ENCODE assay signal across 18 cellular contexts in the genomic region with DNA sequence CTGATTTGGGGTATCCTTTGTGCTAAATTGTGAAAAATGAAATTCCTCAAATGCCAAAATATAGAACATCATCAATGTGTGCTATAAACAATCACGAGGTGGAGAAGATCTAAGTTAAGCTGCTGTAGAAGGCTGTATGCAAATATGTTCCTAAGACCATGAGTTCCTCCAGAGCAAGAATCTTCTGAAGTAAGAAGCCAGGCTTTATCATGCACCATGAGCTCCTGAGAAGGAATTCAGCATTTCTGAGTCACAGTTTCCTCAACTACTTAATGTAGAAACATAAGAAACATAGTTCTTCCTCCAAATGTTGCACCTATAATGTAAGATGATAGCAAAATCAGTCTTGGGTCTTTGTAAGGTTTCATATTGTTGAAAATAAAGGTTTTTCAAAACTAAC.
DNase-seq lines count a peak whose midpoint lies in the region; ATAC-seq, FAIRE-seq and TF ChIP-seq lines count a peak whose summit lies in the region.
"Had no signal": no experiment of that assay in that cellular context is flagged by ENCODE, and none has a peak within 500 bp of the region (broad histone marks: within the 10 kb centered on the region; RNA-seq: fewer than 3 reads in every experiment).

No MANE protein-coding gene starts in this region.

- H3K9ac ChIP-seq in GM23248, result no peak overlapping the region
- no peak overlapping the region for H3K9ac ChIP-seq in astrocyte (ENCODE audit: low read length)
- no peak overlapping the region for H3K9ac ChIP-seq in H9 (ENCODE audit: extremely low read depth, insufficient read length, low read length)

- H3K27ac ChIP-seq in GM23248 (no peak overlapping the region), astrocyte (ENCODE audit: low read depth, low read length) (no peak overlapping the region), H9 (ENCODE audit: insufficient read length, low read depth, low read length) (no peak overlapping the region)
- H3K27ac ChIP-seq: A549, SJCRH30 had no signal

- no peak overlapping the region for H4K8ac ChIP-seq in H9 (replicated peaks; ENCODE audit: insufficient read length, low read depth, low read length)

- H3K23me2 ChIP-seq in H9 (ENCODE audit: insufficient read length, low read depth, low read length, poor library complexity, severe bottlenecking), result no peaks in the 10 kb centered on the region

- no peak overlapping the region for H2AK5ac ChIP-seq in H9 (ENCODE audit: insufficient read length, low read length)

- H3K4me3 Mint-ChIP-seq in astrocyte (ENCODE audit: unreplicated experiment) (no peak overlapping the region), H9 (no peak overlapping the region)

- no peak for TF ChIP-seq CTCF in astrocyte (IDR thresholded peaks at IDR 0.05; ENCODE audit: insufficient read depth, low read depth, low read length)
- TF ChIP-seq CTCF in H9 (conservative IDR thresholded peaks at IDR 0.05), result no peak

- H3K14ac ChIP-seq in H9 (ENCODE audit: insufficient read depth, low read length), result no peak overlapping the region

- no peak overlapping the region for H3K18ac ChIP-seq in H9 (ENCODE audit: insufficient read length, low read depth, low read length)

- H4K20me1 ChIP-seq in GM23248 (ENCODE audit: insufficient read depth) (no peaks in the 10 kb centered on the region), astrocyte (ENCODE audit: insufficient read depth, low read length) (no peaks in the 10 kb centered on the region), H9 (ENCODE audit: control insufficient read depth, insufficient read depth, insufficient read length) (no peaks in the 10 kb centered on the region)

- H2AFZ ChIP-seq in GM23248, result no peak overlapping the region
- no peak overlapping the region for H2AFZ ChIP-seq in astrocyte (ENCODE audit: low read depth, low read length)
- no peak overlapping the region for H2AFZ ChIP-seq in H9 (ENCODE audit: low read length)

- no peak overlapping the region for H2BK120ac ChIP-seq in H9 (ENCODE audit: low read depth, low read length, poor library complexity, severe bottlenecking)

- peaks cover 13% of the 10 kb centered on the region for H3K4me1 Mint-ChIP-seq in astrocyte (ENCODE audit: low read depth, unreplicated experiment)
- peaks cover 14 to 15% of the 10 kb centered on the region in 2 experiments for H3K4me1 Mint-ChIP-seq in H9

- H3K9me3 ChIP-seq in GM23248 (ENCODE audit: low read depth), result no peaks in the 10 kb centered on the region
- no peaks in the 10 kb centered on the region for H3K9me3 ChIP-seq in astrocyte (ENCODE audit: insufficient read depth, low read depth, low read length)
- no peaks in the 10 kb centered on the region for H3K9me3 ChIP-seq in H9 (ENCODE audit: control insufficient read depth, low read depth, low read length)
- H3K9me3 ChIP-seq: A549, SJCRH30 had no signal

- H2BK20ac ChIP-seq in H9 (ENCODE audit: low read depth, low read length, poor library complexity, severe bottlenecking), result no peak overlapping the region

- H2BK15ac ChIP-seq in H9 (ENCODE audit: low read depth, low read length), result no peak overlapping the region

- FAIRE-seq in astrocyte (lab: Jason Lieb, UNC), result no peak
- FAIRE-seq: A549, GM12892, HepG2, RCC 7860 had no signal

- no peak for ATAC-seq in HG02588 (IDR thresholded peaks at IDR 0.05; ENCODE audit: unreplicated experiment)
- ATAC-seq: A549, HepG2 had no signal

- no peaks in the 10 kb centered on the region for H3K79me1 ChIP-seq in H9 (ENCODE audit: insufficient read depth, low read depth, low read length, poor library complexity, severe bottlenecking)

- no peak overlapping the region for H4K91ac ChIP-seq in H9 (ENCODE audit: insufficient read length, low read depth, low read length)

- no peaks in the 10 kb centered on the region for H3K79me2 ChIP-seq in GM23248 (ENCODE audit: insufficient read depth)
- no peaks in the 10 kb centered on the region for H3K79me2 ChIP-seq in astrocyte (ENCODE audit: insufficient read depth, low read length)
- H3K79me2 ChIP-seq in H9 (ENCODE audit: insufficient read depth, low read length), result no peaks in the 10 kb centered on the region

- no peak overlapping the region for H4K5ac ChIP-seq in H9 (ENCODE audit: insufficient read length, low read depth, low read length)

- H3K27me3 ChIP-seq in GM23248 (replicated peaks; ENCODE audit: insufficient read depth) (no peaks in the 10 kb centered on the region), astrocyte (ENCODE audit: insufficient read depth, low read length) (no peaks in the 10 kb centered on the region), H9 (ENCODE audit: insufficient read depth, low read length) (no peaks in the 10 kb centered on the region)
- H3K27me3 ChIP-seq: SJCRH30 had no signal

- H3T11ph ChIP-seq in H9 (ENCODE audit: low read length), result no peak overlapping the region

- H3K4me2 ChIP-seq in GM23248 (ENCODE audit: unreplicated experiment), result no peak overlapping the region
- H3K4me2 ChIP-seq in astrocyte (ENCODE audit: low read length), result peak overlapping the region; percentile 9
- no peak overlapping the region for H3K4me2 ChIP-seq in H9 (ENCODE audit: insufficient read depth, insufficient read length, low read length)
- H3K4me2 ChIP-seq: A549 had no signal

- no peak overlapping the region for H3K4ac ChIP-seq in H9 (ENCODE audit: low read depth, low read length)

- no peak overlapping the region for H2BK5ac ChIP-seq in H9 (ENCODE audit: insufficient read length, low read length)

- no peak overlapping the region for H3K27ac Mint-ChIP-seq in astrocyte (ENCODE audit: unreplicated experiment)
- H3K27ac Mint-ChIP-seq in H9, result no peak overlapping the region

- DNase-seq in GM23248, result peak; percentile 68
- DNase-seq in astrocyte (ENCODE audit: low read depth), result peak; percentile 61
- peak; percentile 11 for DNase-seq in fibroblast of peridontal ligament (ENCODE audit: extremely low read depth)
- DNase-seq in skeletal muscle cell (ENCODE audit: low read depth), result peak; percentile 6
- DNase-seq in H9, result no peak
- DNase-seq in MV-4-11 (lab: John Stamatoyannopoulos, UW), result no peak
- DNase-seq: AML-193, DMS53, GDM1, Kasumi-1, NCI-H1930, NCI-H524, SJCRH30 had no signal

- H3K36me3 ChIP-seq in GM23248 (ENCODE audit: low read depth) (no peaks in the 10 kb centered on the region), astrocyte (ENCODE audit: insufficient read depth, low read length) (no peaks in the 10 kb centered on the region)
- H3K36me3 ChIP-seq: SJCRH30 had no signal

- H3K9me3 Mint-ChIP-seq in astrocyte (ENCODE audit: unreplicated experiment) (no peaks in the 10 kb centered on the region), H9 (peaks cover 25 to 26% of the 10 kb centered on the region in 2 experiments)

- H3K27me3 Mint-ChIP-seq in astrocyte (ENCODE audit: low read depth, unreplicated experiment), result no peaks in the 10 kb centered on the region
- H3K27me3 Mint-ChIP-seq in H9 (ENCODE audit: low read depth), result no peaks in the 10 kb centered on the region

- no peak overlapping the region for H3K23ac ChIP-seq in H9 (ENCODE audit: insufficient read length, low read depth, low read length)

- H3K36me3 Mint-ChIP-seq in astrocyte (ENCODE audit: low read depth, unreplicated experiment), result no peaks in the 10 kb centered on the region
- peaks cover 18 to 30% (median 19%) of the 10 kb centered on the region in 3 experiments for H3K36me3 Mint-ChIP-seq in H9 (ENCODE audit: insufficient read depth in 1 of 3, low read depth in 3 of 3)

- in situ Hi-C loops in GM23248 (cut with MboI), result no loop called here

- H3K4me1 ChIP-seq in GM23248 (ENCODE audit: insufficient read depth) (peaks cover 7% of the 10 kb centered on the region; the same call in 1 of the 2 replicates), astrocyte (ENCODE audit: insufficient read depth, low read length) (no peaks in the 10 kb centered on the region), H9 (ENCODE audit: insufficient read depth, low read length) (peaks cover 2% of the 10 kb centered on the region; the same call in 1 of the 2 replicates)
- H3K4me1 ChIP-seq: A549, SJCRH30 had no signal

- no peak overlapping the region for H3K56ac ChIP-seq in H9 (ENCODE audit: insufficient read length, low read depth, low read length)

- no peaks in the 10 kb centered on the region for H3F3A ChIP-seq in GM23248 (ENCODE audit: insufficient read depth)

- H2BK12ac ChIP-seq in H9 (ENCODE audit: insufficient read length, low read depth, low read length), result no peak overlapping the region

- no peaks in the 10 kb centered on the region for H3K9me2 ChIP-seq in GM23248 (ENCODE audit: insufficient read depth)

- WGBS in GM23248 (ENCODE audit: low coverage in 1 of 2, low lambda C conversion rate in 2 of 2, missing lambda C conversion rate in 2 of 2), 2 experiments, result 72 to 74% methylated on average over 1 of the region's 1 CpG
- WGBS in H9 (ENCODE audit: extremely low coverage, insufficient read length, low lambda C conversion rate), result no CpG with 5 or more reads among the region's 1 CpG

- no peak overlapping the region for H3K4me3 ChIP-seq in GM23248
- H3K4me3 ChIP-seq in astrocyte (ENCODE audit: insufficient read depth, low read depth, low read length), result no peak overlapping the region
- no peak overlapping the region for H3K4me3 ChIP-seq in skeletal muscle cell (ENCODE audit: low read depth, low read length)
- H3K4me3 ChIP-seq: A549, SJCRH30 had no signal

Comparison
In these comparisons a context has a peak if more than half of its experiments do, and no peak if none do; other contexts are left out.
1. DNase-seq: peak in GM23248 (single experiment), astrocyte (single experiment), fibroblast of peridontal ligament (single experiment) and skeletal muscle cell (single experiment); none in H9 (single experiment) and MV-4-11 (single experiment).